In genomic region chr4:132557660-132558059, GRCh38 we compare ENCODE assay signal across 12 cellular contexts.
DNase-seq lines count a peak whose midpoint lies in the region; ATAC-seq and TF ChIP-seq lines count a peak whose summit lies in the region.
"Had no signal": no experiment of that assay in that cellular context is flagged by ENCODE, and none has a peak within 500 bp of the region (broad histone marks: within the 10 kb centered on the region; RNA-seq: fewer than 3 reads in every experiment).

No MANE protein-coding gene starts in this region.

- no peak overlapping the region for H3K4me2 ChIP-seq in hepatocyte
- no peak overlapping the region for H3K4me2 ChIP-seq in neuronal stem cell (ENCODE audit: insufficient read depth, low read length, poor library complexity, severe bottlenecking)

- TF ChIP-seq CTCF in BE2C (IDR thresholded peaks at IDR 0.05; ENCODE audit: low read depth, low read length), result peak; percentile 64
- TF ChIP-seq CTCF in RWPE2 (IDR thresholded peaks at IDR 0.05; ENCODE audit: poor library complexity, severe bottlenecking), result peak; percentile 34
- peak; percentile 16 for TF ChIP-seq CTCF in hepatocyte (IDR thresholded peaks at IDR 0.05; ENCODE audit: poor library complexity)
- TF ChIP-seq CTCF in dorsolateral prefrontal cortex (IDR thresholded peaks at IDR 0.05 in 54 of 56, conservative IDR thresholded peaks at IDR 0.05 in 2 of 56; ENCODE audit: low read depth in 1 of 56, partially characterized antibody in 56 of 56), result no peak

- no peak for DNase-seq in BE2C
- peak; percentile 36 for DNase-seq in H7
- no peak for DNase-seq in RWPE2 (ENCODE audit: low spot score)
- DNase-seq in hepatocyte (ENCODE audit: low spot score), result peak; percentile 28
- DNase-seq in neuronal stem cell (ENCODE audit: low spot score), result no peak
- no peak for DNase-seq in epidermal melanocyte (ENCODE audit: insufficient read length, low spot score)
- DNase-seq in dorsolateral prefrontal cortex, result no peak
- DNase-seq: activated CD4-positive, alpha-beta T cell treated with anti-CD3 and anti-CD28 coated beads for 1 hour; T-cell had no signal

- no peak overlapping the region for H3K4me3 ChIP-seq in BE2C (ENCODE audit: low read depth, low read length)
- H3K4me3 ChIP-seq in H7 (ENCODE audit: insufficient read depth, low read depth, low read length), result no peak overlapping the region
- H3K4me3 ChIP-seq in RWPE2 (ENCODE audit: severe bottlenecking), result no peak overlapping the region
- H3K4me3 ChIP-seq in hepatocyte, result no peak overlapping the region
- no peak overlapping the region for H3K4me3 ChIP-seq in neuronal stem cell (ENCODE audit: low read length in 2 of 2)
- no peak overlapping the region for H3K4me3 ChIP-seq in dorsolateral prefrontal cortex

- no peak overlapping the region for H3K4ac ChIP-seq in neuronal stem cell (ENCODE audit: low read length)

- intact Hi-C loops in dorsolateral prefrontal cortex (cut with DNase I), result no loop called here

- H3K36me3 ChIP-seq in BE2C (no peaks in the 10 kb centered on the region), H7 (replicated peaks; ENCODE audit: control insufficient read depth, insufficient read depth, low read length) (no peaks in the 10 kb centered on the region), RWPE2 (ENCODE audit: low read depth) (no peaks in the 10 kb centered on the region), hepatocyte (replicated peaks; ENCODE audit: insufficient read depth, low read depth) (no peaks in the 10 kb centered on the region), neuronal stem cell (replicated peaks in 1 of 2; ENCODE audit: control insufficient read depth in 2 of 2, insufficient read depth in 2 of 2, low read length in 2 of 2) (no peaks in the 10 kb centered on the region)

- no peak overlapping the region for H3K14ac ChIP-seq in neuronal stem cell (ENCODE audit: low read length)

- no peak overlapping the region for H4K91ac ChIP-seq in neuronal stem cell (ENCODE audit: low read depth, low read length, poor library complexity)

- no peak overlapping the region for H2BK5ac ChIP-seq in neuronal stem cell (ENCODE audit: low read length)

- H3K79me2 ChIP-seq in hepatocyte, result no peaks in the 10 kb centered on the region

- H3K23ac ChIP-seq in neuronal stem cell (ENCODE audit: low read depth, low read length, poor library complexity), result no peak overlapping the region

- H3K18ac ChIP-seq in neuronal stem cell (ENCODE audit: low read length), result no peak overlapping the region

- no peaks in the 10 kb centered on the region for H3K9me3 ChIP-seq in BE2C
- H3K9me3 ChIP-seq in RWPE2 (ENCODE audit: severe bottlenecking), result no peaks in the 10 kb centered on the region
- H3K9me3 ChIP-seq in hepatocyte (ENCODE audit: low read depth), result no peaks in the 10 kb centered on the region
- H3K9me3 ChIP-seq in neuronal stem cell (replicated peaks in 1 of 2; ENCODE audit: control insufficient read depth in 2 of 2, insufficient read depth in 1 of 2, low read depth in 1 of 2, low read length in 2 of 2), result no peaks in the 10 kb centered on the region

- H3K79me1 ChIP-seq in neuronal stem cell (ENCODE audit: low read depth, low read length), result no peaks in the 10 kb centered on the region

- no peak overlapping the region for H2BK15ac ChIP-seq in neuronal stem cell (ENCODE audit: low read length)

- H2BK120ac ChIP-seq in neuronal stem cell (ENCODE audit: low read depth, low read length), result no peak overlapping the region

- no peak overlapping the region for H3K9ac ChIP-seq in neuronal stem cell (ENCODE audit: low read depth, low read length, poor library complexity)

- H2AFZ ChIP-seq in hepatocyte (no peak overlapping the region), neuronal stem cell (ENCODE audit: low read length) (no peak overlapping the region)

- H3K27me3 ChIP-seq in BE2C, result no peaks in the 10 kb centered on the region
- no peaks in the 10 kb centered on the region for H3K27me3 ChIP-seq in H7 (ENCODE audit: control insufficient read depth, insufficient read depth, low read length)
- no peaks in the 10 kb centered on the region for H3K27me3 ChIP-seq in RWPE2 (ENCODE audit: insufficient read depth, poor library complexity, severe bottlenecking)
- no peaks in the 10 kb centered on the region for H3K27me3 ChIP-seq in hepatocyte
- H3K27me3 ChIP-seq in neuronal stem cell (ENCODE audit: control insufficient read depth in 3 of 3, insufficient read depth in 3 of 3, low read depth in 1 of 3, low read length in 3 of 3), result no peaks in the 10 kb centered on the region
- H3K27me3 ChIP-seq in dorsolateral prefrontal cortex, result no peaks in the 10 kb centered on the region

- H3K9me2 ChIP-seq in hepatocyte (replicated peaks; ENCODE audit: insufficient read depth), result no peaks in the 10 kb centered on the region

- H4K20me1 ChIP-seq in hepatocyte (ENCODE audit: insufficient read depth, poor library complexity, severe bottlenecking), result no peaks in the 10 kb centered on the region

- no peak overlapping the region for H3K27ac ChIP-seq in RWPE2 (ENCODE audit: poor library complexity, severe bottlenecking)
- H3K27ac ChIP-seq in hepatocyte, result no peak overlapping the region
- no peak overlapping the region for H3K27ac ChIP-seq in neuronal stem cell (replicated peaks; ENCODE audit: low read length)
- H3K27ac ChIP-seq in dorsolateral prefrontal cortex, result no peak overlapping the region
- H3K27ac ChIP-seq: epithelial cell of prostate had no signal

- no peak overlapping the region for H4K8ac ChIP-seq in neuronal stem cell (ENCODE audit: low read depth, low read length)

- no peaks in the 10 kb centered on the region for H3K4me1 ChIP-seq in BE2C
- H3K4me1 ChIP-seq in RWPE2 (ENCODE audit: insufficient read depth, poor library complexity, severe bottlenecking), result no peaks in the 10 kb centered on the region
- no peaks in the 10 kb centered on the region for H3K4me1 ChIP-seq in hepatocyte (ENCODE audit: insufficient read depth)
- H3K4me1 ChIP-seq in neuronal stem cell (ENCODE audit: control insufficient read depth in 2 of 2, insufficient read depth in 1 of 2, low read depth in 1 of 2, low read length in 2 of 2), result no peaks in the 10 kb centered on the region

- H2BK12ac ChIP-seq in neuronal stem cell (ENCODE audit: low read length), result no peak overlapping the region

- H2AK5ac ChIP-seq in neuronal stem cell (ENCODE audit: low read depth, low read length), result no peak overlapping the region

- ATAC-seq in RWPE2 (ENCODE audit: low read depth) (peak; percentile 60), HG03354 (IDR thresholded peaks at IDR 0.05; ENCODE audit: poor library complexity, severe bottlenecking, unreplicated experiment) (no peak)
- ATAC-seq: Panc1, T-cell had no signal

Comparison
In these comparisons a context has a peak if more than half of its experiments do, and no peak if none do; other contexts are left out.
1. DNase-seq: peak in H7 (single experiment) and hepatocyte (single experiment); none in BE2C (single experiment), RWPE2 (single experiment), neuronal stem cell (single experiment), epidermal melanocyte (single experiment) and dorsolateral prefrontal cortex (0 of 10).
2. CTCF ChIP-seq: peak in BE2C (single experiment), RWPE2 (single experiment) and hepatocyte (single experiment); none in dorsolateral prefrontal cortex (0 of 56).